ENCODE assay signal across 1 cellular context in the genomic region with DNA sequence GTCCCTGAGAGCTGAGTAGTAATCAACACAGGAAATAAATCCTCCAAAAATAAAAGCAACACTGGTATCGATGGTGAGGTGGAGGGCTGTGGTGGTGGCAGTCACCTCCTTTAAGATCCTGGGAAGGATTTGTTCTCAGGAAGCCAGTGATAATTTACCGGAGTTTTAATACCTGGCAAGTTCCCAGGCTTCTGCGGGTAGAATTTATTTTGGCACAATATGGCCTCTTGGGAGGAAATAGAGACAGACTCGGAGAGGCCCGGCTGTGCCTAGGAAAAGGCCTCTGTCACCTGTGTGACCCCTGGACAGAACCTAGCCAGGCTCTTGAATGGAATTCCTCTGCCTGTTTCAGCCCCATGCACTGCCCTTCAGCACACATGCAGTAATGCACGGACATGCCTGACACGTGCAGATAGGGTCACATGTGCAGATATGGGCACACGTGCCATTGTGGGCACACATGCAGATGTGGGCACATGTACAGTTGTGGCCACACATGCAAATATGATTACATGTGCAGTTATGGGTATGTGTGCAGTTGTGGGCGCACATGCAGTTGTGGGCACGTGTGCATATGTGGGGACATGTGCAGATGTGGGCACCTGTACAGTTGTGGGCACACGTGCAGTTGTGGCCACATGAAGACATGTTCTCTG.
A peak's percentile ranks its signal among the peaks of the same experiment; 100 is the strongest.
TF ChIP-seq lines count a peak whose summit lies in the region.

No MANE protein-coding gene starts in this region.

TF ChIP-seq in K562, 482 proteins besides CTCF, POLR2A, EP300 and RAD21 (continued from another document):
- TF ChIP-seq REST (CRISPR knock-in tag; IDR thresholded peaks at IDR 0.05; ENCODE audit: low read depth) (no peak), BDP1 (IDR thresholded peaks at IDR 0.05; ENCODE audit: insufficient read depth, insufficient read length) (no peak), MAX (CRISPR knock-in tag; IDR thresholded peaks at IDR 0.05) (peak; percentile 33; the same call in 1 of the 2 replicates), ETS1 (conservative IDR thresholded peaks at IDR 0.05; ENCODE audit: control insufficient read depth, low read depth, low read length) (no peak)
